ENCODE assay signal across 8 cellular contexts in the genomic region with DNA sequence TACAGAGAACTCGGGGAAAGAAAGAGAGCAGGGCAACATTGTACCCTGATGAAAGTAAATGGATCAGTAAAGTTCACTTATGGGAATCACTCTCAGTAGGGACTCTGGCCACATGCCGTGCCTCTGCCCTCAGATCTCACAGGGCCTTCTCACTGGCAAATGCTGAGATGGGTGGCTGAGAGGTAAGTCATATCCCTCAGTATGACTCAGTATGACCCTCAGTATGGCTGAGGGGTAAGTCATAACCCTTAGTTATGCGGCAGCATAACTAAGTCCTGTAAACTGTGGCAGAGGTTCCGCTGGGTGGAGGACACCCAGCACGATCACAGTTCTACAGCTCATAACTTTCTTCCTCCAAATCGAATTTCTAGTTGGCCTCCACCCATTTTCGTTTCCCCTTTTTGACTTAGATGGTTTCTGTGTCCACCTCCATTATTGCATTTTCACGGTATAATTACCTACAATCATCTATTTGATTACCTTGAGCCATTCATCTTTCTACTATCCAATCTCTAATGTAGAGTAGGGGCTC. TPM values are rescaled to one million over a fixed set of nuclear protein-coding genes. Genes with fewer than 3 reads are reported as not detected.
DNase-seq lines count a peak whose midpoint lies in the region; ATAC-seq and TF ChIP-seq lines count a peak whose summit lies in the region.

No MANE protein-coding gene starts in this region.

- ATAC-seq in GM18873 (IDR thresholded peaks at IDR 0.05; ENCODE audit: low FRiP score, unreplicated experiment): peak; percentile 98
- ATAC-seq in HG02571 (IDR thresholded peaks at IDR 0.05; ENCODE audit: unreplicated experiment): peak; percentile 89
- ATAC-seq in memory B cell (ENCODE audit: low read depth): peak; percentile 96

- no peaks in the 10 kb centered on the region for H3K9me3 ChIP-seq in MG63

- H3K36me3 Mint-ChIP-seq in memory B cell: peaks cover 31% of the 10 kb centered on the region

- H3K36me3 ChIP-seq in MG63: no peaks in the 10 kb centered on the region

- TF ChIP-seq POLR2A in erythroblast (IDR thresholded peaks at IDR 0.05; ENCODE audit: low read length): no peak

- peaks cover 2% of the 10 kb centered on the region for H3K9me3 Mint-ChIP-seq in memory B cell

- peak overlapping the region; percentile 62 for H3K4me3 Mint-ChIP-seq in memory B cell

- DNase-seq in MG63 (peak; percentile 70), memory B cell (ENCODE audit: low spot score in 2 of 2) (peak; percentile 30 to 56), erythroblast (lab: John Stamatoyannopoulos, UW) (no peak), NCI-H2227 treated with DMSO at 0.1 percent for 48 hours (lab: John Stamatoyannopoulos, UW) (no peak), NCI-H1048 (lab: John Stamatoyannopoulos, UW) (no peak)
- no peak for DNase-seq in activated naive CD4-positive, alpha-beta T cell (lab: John Stamatoyannopoulos, UW)

- H3K27me3 Mint-ChIP-seq in memory B cell: no peaks in the 10 kb centered on the region

- no peak overlapping the region for H3K4me3 ChIP-seq in MG63

- peak overlapping the region; percentile 72 for H3K27ac Mint-ChIP-seq in memory B cell

- H3K4me1 Mint-ChIP-seq in memory B cell: peaks cover 32% of the 10 kb centered on the region

- H3K27me3 ChIP-seq in MG63: no peaks in the 10 kb centered on the region

RNA-seq across cellular contexts. Expression of gene WNT16, which starts 26.5 kb away (rescaled TPM):
- total RNA-seq in MG63 (2014; rRNA removed; shearing (Covaris generic); ENCODE audit: low replicate concordance): not detected in 2 replicates

Comparison
In these comparisons a context has a peak if more than half of its experiments do, and no peak if none do; other contexts are left out.
1. DNase-seq: peak in MG63 (single experiment) and memory B cell (2 of 2); none in erythroblast (0 of 2), NCI-H2227 treated with DMSO at 0.1 percent for 48 hours (single experiment), activated naive CD4-positive, alpha-beta T cell (0 of 4) and NCI-H1048 (single experiment).
2. Peak in every context shown above with its lines, with median percentiles within 50 percentile points of each other: ATAC-seq.